In the genomic region with DNA sequence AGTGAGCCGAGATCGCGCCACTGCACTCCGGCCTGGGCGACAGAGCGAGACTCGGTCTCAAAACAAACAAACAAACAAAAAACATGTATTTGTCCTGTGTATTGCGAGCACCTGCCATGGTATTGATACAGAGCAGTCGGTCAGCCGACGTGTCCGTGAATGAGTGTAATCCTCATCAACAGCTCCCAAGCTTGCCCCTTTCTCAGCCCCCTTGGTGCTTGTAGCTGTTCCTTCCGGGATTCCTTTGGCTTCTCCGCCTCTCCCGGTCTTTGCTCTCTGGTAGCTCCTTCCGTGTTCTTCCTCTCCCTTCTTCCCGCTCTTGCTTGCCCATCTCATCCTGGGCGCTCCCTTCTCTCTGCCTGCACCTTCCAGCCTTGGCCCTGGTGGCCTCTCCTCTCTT, we compare ENCODE assay signal across 25 cellular contexts. TPM values are rescaled to one million over a fixed set of nuclear protein-coding genes. Genes with fewer than 3 reads are reported as not detected.
"Had no signal": no experiment of that assay in that cellular context is flagged by ENCODE, and none has a peak within 500 bp of the region (broad histone marks: within the 10 kb centered on the region; RNA-seq: fewer than 3 reads in every experiment).

No MANE protein-coding gene starts in this region.

- H3K27me3 ChIP-seq: adrenal gland, SJCRH30 had no signal

- H3K4me1 ChIP-seq: adrenal gland, SJCRH30 had no signal

- H3K9me3 Mint-ChIP-seq: activated naive CD8-positive, alpha-beta T cell treated with anti-CD3 and anti-CD28 coated beads, Interleukin-2, amount 10 ng/mL, durations not matched to agents 7 days and 5 days had no signal

- DNase-seq: activated CD4-positive, alpha-beta T cell treated with anti-CD3 and anti-CD28 coated beads for 48 hours; activated CD4-positive, alpha-beta T cell treated with anti-CD3 and anti-CD28 coated beads, Interleukin-2, amount 50 U/mL, for 4 hours; activated CD4-positive, CD25-positive, alpha-beta regulatory T cell treated with anti-CD3 and anti-CD28 coated beads, Interleukin-2, amount 50 U/mL, for 72 hours; activated CD8-positive, alpha-beta T cell treated with anti-CD3 and anti-CD28 coated beads, Interleukin-2, amount 10 ng/mL, durations not matched to agents 7 days and 5 days; activated naive CD4-positive, alpha-beta T cell treated with anti-CD3 and anti-CD28 coated beads, Interleukin-2, amount 50 U/mL, for 16 hours; activated naive CD8-positive, alpha-beta T cell treated with anti-CD3 and anti-CD28 coated beads, Interleukin-2, amount 10 ng/mL, durations not matched to agents 7 days and 5 days; activated T-cell treated with anti-CD3 and anti-CD28 coated beads, Interleukin-2, amount 50 U/mL, for 1 hour; anterior cingulate cortex; MM.1S; NCI-H1105; NCI-H1436; NCI-H1694 treated with DMSO at 0.1 percent for 48 hours; NCI-H2029 treated with DMSO at 0.1 percent for 48 hours; NCI-H345; NCI-H510A; NCI-H526 treated with DMSO at 0.1 percent for 48 hours; NCI-H82; Right ventricle myocardium superior; RPMI8226; SJCRH30; SK-N-SH; T-helper 1 cell had no signal

- H3K4me2 ChIP-seq: SK-N-SH had no signal

- H3K4me3 Mint-ChIP-seq: activated CD8-positive, alpha-beta T cell treated with anti-CD3 and anti-CD28 coated beads, Interleukin-2, amount 10 ng/mL, durations not matched to agents 7 days and 5 days; activated naive CD8-positive, alpha-beta T cell treated with anti-CD3 and anti-CD28 coated beads, Interleukin-2, amount 10 ng/mL, durations not matched to agents 7 days and 5 days had no signal

- H3K27me3 Mint-ChIP-seq: activated naive CD8-positive, alpha-beta T cell treated with anti-CD3 and anti-CD28 coated beads, Interleukin-2, amount 10 ng/mL, durations not matched to agents 7 days and 5 days had no signal

- ATAC-seq: activated CD8-positive, alpha-beta T cell treated with anti-CD3 and anti-CD28 coated beads, Interleukin-2, amount 10 ng/mL, durations not matched to agents 7 days and 5 days; Panc1 had no signal

- H3K9me3 ChIP-seq: adrenal gland, SJCRH30, SK-N-SH had no signal

- H3K4me3 ChIP-seq: adrenal gland, SJCRH30 had no signal

- H3K27ac Mint-ChIP-seq: activated CD8-positive, alpha-beta T cell treated with anti-CD3 and anti-CD28 coated beads, Interleukin-2, amount 10 ng/mL, durations not matched to agents 7 days and 5 days; activated naive CD8-positive, alpha-beta T cell treated with anti-CD3 and anti-CD28 coated beads, Interleukin-2, amount 10 ng/mL, durations not matched to agents 7 days and 5 days had no signal

- H3K27ac ChIP-seq: adrenal gland, SJCRH30 had no signal

- H3K9ac ChIP-seq: SK-N-SH had no signal

RNA-seq across cellular contexts. Expression of gene ZNF74, which starts 10.9 kb away (rescaled TPM):
- total RNA-seq: OCI-LY7 had no signal
